In the genomic region with DNA sequence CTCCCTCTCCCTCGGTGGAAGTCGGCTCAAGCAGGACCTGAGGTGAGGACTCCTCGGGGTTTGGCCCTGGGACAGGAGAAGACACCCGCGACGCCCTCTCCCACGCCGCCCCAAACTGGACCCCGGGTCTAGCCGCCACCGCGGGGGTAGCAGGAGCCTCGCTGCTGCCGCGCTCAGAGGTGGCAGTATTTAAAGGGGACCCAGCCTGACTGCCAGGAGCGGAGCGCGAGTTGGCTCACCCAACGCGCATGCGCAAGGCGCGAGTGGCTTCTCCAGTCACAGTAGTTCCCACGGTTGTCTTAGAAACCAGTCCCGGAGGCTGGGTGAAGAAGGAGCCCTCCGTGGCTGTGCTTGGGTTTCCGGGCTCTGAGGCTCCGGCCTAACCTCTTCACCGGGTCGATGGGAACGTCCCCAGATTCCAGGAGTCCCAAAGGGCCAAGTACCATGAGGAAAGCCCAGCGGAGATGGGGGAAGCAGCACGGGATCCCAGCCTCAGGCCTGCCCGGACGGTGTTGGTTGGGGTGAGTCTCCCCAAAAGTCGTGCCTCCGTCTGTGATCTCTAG, we compare ENCODE assay signal across 24 cellular contexts.
DNase-seq lines count a peak whose midpoint lies in the region; ATAC-seq, FAIRE-seq and TF ChIP-seq lines count a peak whose summit lies in the region.
"Had no signal": no experiment of that assay in that cellular context is flagged by ENCODE, and none has a peak within 500 bp of the region (broad histone marks: within the 10 kb centered on the region; RNA-seq: fewer than 3 reads in every experiment).

No MANE protein-coding gene starts in this region.

- WGBS in right lobe of liver (ENCODE audit: insufficient coverage, low coverage, low lambda C conversion rate, missing lambda C conversion rate): 28% methylated on average over 3 of the region's 37 CpGs
- WGBS in HepG2 (ENCODE audit: low lambda C conversion rate): 86% methylated on average over 14 of the region's 37 CpGs
- 93% methylated on average over 25 of the region's 37 CpGs for WGBS in mammary epithelial cell (ENCODE audit: low coverage, missing lambda C conversion rate)

- in situ Hi-C loops in HepG2 (cut with HindIII; ENCODE audit: extremely low pct_ligation_motif_present, low pct_unique_long_range_greater_than_20kb) (no loop called here), mammary epithelial cell (cut with MboI; ENCODE audit: low sequenced_read_pairs in 2 of 2) (no loop called here)

- H3K4me3 Mint-ChIP-seq in chondrocyte (ENCODE audit: unreplicated experiment) (no peak overlapping the region), osteocyte (ENCODE audit: unreplicated experiment) (no peak overlapping the region)
- H3K4me3 Mint-ChIP-seq: IgD-negative memory B cell had no signal

- H3K4me3 ChIP-seq in right lobe of liver: no peak overlapping the region
- no peak overlapping the region for H3K4me3 ChIP-seq in HepG2 (replicated peaks in 1 of 3; ENCODE audit: insufficient read depth in 1 of 3, low read depth in 2 of 3, low read length in 3 of 3)
- H3K4me3 ChIP-seq in vagina: no peak overlapping the region
- H3K4me3 ChIP-seq in mammary epithelial cell (replicated peaks in 1 of 3; ENCODE audit: insufficient read depth in 1 of 3, low read depth in 2 of 3, low read length in 3 of 3): no peak overlapping the region
- H3K4me3 ChIP-seq: SK-N-MC had no signal

- H3K4me1 Mint-ChIP-seq in chondrocyte (ENCODE audit: low read depth): no peaks in the 10 kb centered on the region
- no peaks in the 10 kb centered on the region for H3K4me1 Mint-ChIP-seq in osteocyte (ENCODE audit: unreplicated experiment)
- H3K4me1 Mint-ChIP-seq: IgD-negative memory B cell had no signal

- POLR2A ChIA-PET in HepG2 (lab: Yijun Ruan, JAX): no interaction called here

- H3K9me3 ChIP-seq in right lobe of liver (no peaks in the 10 kb centered on the region), HepG2 (ENCODE audit: low read length) (no peaks in the 10 kb centered on the region), vagina (no peaks in the 10 kb centered on the region), mammary epithelial cell (replicated peaks; ENCODE audit: insufficient read depth, low read length) (peaks cover 36% of the 10 kb centered on the region)

- peaks cover 38% of the 10 kb centered on the region for H3K9me3 Mint-ChIP-seq in chondrocyte (ENCODE audit: low read depth)
- H3K9me3 Mint-ChIP-seq in osteocyte (ENCODE audit: unreplicated experiment): peaks cover 10% of the 10 kb centered on the region

- TF ChIP-seq EP300 in HepG2 (IDR thresholded peaks at IDR 0.05; ENCODE audit: low read depth in 2 of 2, low read length in 2 of 2) (no peak), HepG2 (CRISPR knock-in tag; IDR thresholded peaks at IDR 0.05; ENCODE audit: borderline replicate concordance) (no peak)

- CTCF ChIA-PET in HepG2 (lab: Yijun Ruan, JAX; ENCODE audit: low intra/inter-chr PET ratio, low total read pairs): no interaction called here
- CTCF ChIA-PET in mammary epithelial cell (lab: Charles Lee; ENCODE audit: low non-redundant PET): no interaction called here

- dilution Hi-C loops in mammary epithelial cell (cut with HindIII; ENCODE audit: low sequenced_read_pairs): no loop called here

- TF ChIP-seq POLR2A in right lobe of liver (IDR thresholded peaks at IDR 0.05): no peak
- no peak for TF ChIP-seq POLR2A in HepG2 (IDR thresholded peaks at IDR 0.05; ENCODE audit: insufficient read depth in 1 of 2, low read depth in 2 of 2, low read length in 2 of 2)
- TF ChIP-seq POLR2A in vagina (IDR thresholded peaks at IDR 0.05): no peak

- H3K79me2 ChIP-seq in HepG2 (ENCODE audit: insufficient read depth, low read length): no peaks in the 10 kb centered on the region
- H3K79me2 ChIP-seq in mammary epithelial cell (ENCODE audit: insufficient read depth, low read length): no peaks in the 10 kb centered on the region

- H3K9ac ChIP-seq in HepG2 (ENCODE audit: insufficient read depth, low read depth, low read length) (no peak overlapping the region), mammary epithelial cell (ENCODE audit: insufficient read depth, low read length) (no peak overlapping the region)

- no peak overlapping the region for H3K27ac Mint-ChIP-seq in chondrocyte (ENCODE audit: unreplicated experiment)
- no peak overlapping the region for H3K27ac Mint-ChIP-seq in osteocyte (ENCODE audit: unreplicated experiment)
- H3K27ac Mint-ChIP-seq: IgD-negative memory B cell had no signal

- H4K20me1 ChIP-seq in HepG2 (ENCODE audit: insufficient read depth, low read length) (no peaks in the 10 kb centered on the region), mammary epithelial cell (ENCODE audit: insufficient read depth, low read length) (no peaks in the 10 kb centered on the region)

- FAIRE-seq in HepG2 (lab: Jason Lieb, UNC): no peak

- TF ChIP-seq RAD21 in HepG2 (CRISPR knock-in tag; IDR thresholded peaks at IDR 0.05): no peak

- BruUV-seq in HepG2 (replicated peaks; lab: Mats Ljungman, UMichigan): no TSS peak
- no TSS peak for BruUV-seq in mammary epithelial cell (replicated peaks; lab: Mats Ljungman, UMichigan)

- H3K36me3 ChIP-seq in right lobe of liver (no peaks in the 10 kb centered on the region), HepG2 (replicated peaks in 1 of 2; ENCODE audit: control insufficient read depth in 1 of 2, insufficient read depth in 2 of 2, low read length in 2 of 2) (no peaks in the 10 kb centered on the region), vagina (no peaks in the 10 kb centered on the region), mammary epithelial cell (ENCODE audit: insufficient read depth, low read length) (no peaks in the 10 kb centered on the region)

- H2AFZ ChIP-seq in HepG2 (ENCODE audit: low read length): no peak overlapping the region
- no peak overlapping the region for H2AFZ ChIP-seq in mammary epithelial cell (ENCODE audit: low read depth, low read length)

- no peaks in the 10 kb centered on the region for H3K27me3 Mint-ChIP-seq in chondrocyte (ENCODE audit: low read depth)
- no peaks in the 10 kb centered on the region for H3K27me3 Mint-ChIP-seq in osteocyte (ENCODE audit: unreplicated experiment)
- H3K27me3 Mint-ChIP-seq: IgD-negative memory B cell had no signal

- H3K27me3 ChIP-seq in right lobe of liver: no peaks in the 10 kb centered on the region
- H3K27me3 ChIP-seq in HepG2 (ENCODE audit: control insufficient read depth in 1 of 2, insufficient read depth in 2 of 2, low read length in 2 of 2): no peaks in the 10 kb centered on the region; a peak in 1 of 5 replicates
- H3K27me3 ChIP-seq in vagina: no peaks in the 10 kb centered on the region
- no peaks in the 10 kb centered on the region for H3K27me3 ChIP-seq in mammary epithelial cell (ENCODE audit: insufficient read depth, low read length)

- intact Hi-C loops in right lobe of liver (cut with DNase I): no loop called here
- intact Hi-C loops in HepG2 (cut with micrococcal nuclease; ENCODE audit: unreplicated experiment): no loop called here
- intact Hi-C loops in vagina (cut with DNase I): no loop called here
- intact Hi-C loops in mammary epithelial cell (cut with micrococcal nuclease): no loop called here

- no peak overlapping the region for H3K4me2 ChIP-seq in HepG2 (ENCODE audit: low read depth, low read length)
- H3K4me2 ChIP-seq in mammary epithelial cell (ENCODE audit: insufficient read depth, low read depth, low read length): no peak overlapping the region

- H3K27ac ChIP-seq in right lobe of liver: no peak overlapping the region
- no peak overlapping the region for H3K27ac ChIP-seq in HepG2 (ENCODE audit: extremely low read length, insufficient read depth, low read length)
- no peak overlapping the region for H3K27ac ChIP-seq in vagina
- no peak overlapping the region for H3K27ac ChIP-seq in mammary epithelial cell (ENCODE audit: insufficient read depth, low read depth, low read length)
- H3K27ac ChIP-seq: C4-2B, HL-60, SK-N-MC had no signal

- DNase-seq in right lobe of liver (peak in 2 of 3 donors; percentile 35 to 41), HepG2 (ENCODE audit: low spot score) (no peak), chondrocyte (ENCODE audit: low spot score) (peak; percentile 93), osteocyte (ENCODE audit: extremely low spot score, unreplicated experiment) (peak; percentile 83), vagina (ENCODE audit: extremely low spot score in 2 of 2) (peak; percentile 64 to 82), HCEC 1CT (no peak), mammary epithelial cell (no peak)
- DNase-seq: ACHN, AML-193, DMS79, H7, Karpas-422, NCI-H1048, NCI-H1436, NCI-H1930, NCI-H2171, NCI-H526, SHP77 had no signal

- ATAC-seq in right lobe of liver: no peak
- no peak for ATAC-seq in HepG2
- no peak for ATAC-seq in GM19035 (IDR thresholded peaks at IDR 0.05; ENCODE audit: unreplicated experiment)
- ATAC-seq: Panc1 had no signal

- TF ChIP-seq CTCF in right lobe of liver (IDR thresholded peaks at IDR 0.05) (no peak), HepG2 (CRISPR knock-in tag; IDR thresholded peaks at IDR 0.05) (no peak), chondrocyte (IDR thresholded peaks at IDR 0.05) (no peak), osteocyte (IDR thresholded peaks at IDR 0.05) (no peak), vagina (IDR thresholded peaks at IDR 0.05) (no peak), mammary epithelial cell (conservative IDR thresholded peaks at IDR 0.05 in 1 of 2, IDR thresholded peaks at IDR 0.05 in 1 of 2; ENCODE audit: extremely low read depth in 1 of 2, insufficient read depth in 1 of 2, low read depth in 1 of 2, low read length in 2 of 2) (no peak)

- H3K36me3 Mint-ChIP-seq in chondrocyte (ENCODE audit: low read depth): peaks cover 4% of the 10 kb centered on the region
- H3K36me3 Mint-ChIP-seq in osteocyte (ENCODE audit: unreplicated experiment): no peaks in the 10 kb centered on the region
- H3K36me3 Mint-ChIP-seq: IgD-negative memory B cell had no signal

- H3K4me1 ChIP-seq in right lobe of liver (no peaks in the 10 kb centered on the region), HepG2 (ENCODE audit: insufficient read depth, low read length) (no peaks in the 10 kb centered on the region), vagina (no peaks in the 10 kb centered on the region), mammary epithelial cell (ENCODE audit: insufficient read depth, low read length) (no peaks in the 10 kb centered on the region)

Comparison
In these comparisons a context has a peak if more than half of its experiments do, and no peak if none do; other contexts are left out.
1. DNase-seq: peak in right lobe of liver (2 of 3), chondrocyte (single experiment), osteocyte (single experiment) and vagina (2 of 2); none in HepG2 (single experiment), HCEC 1CT (single experiment) and mammary epithelial cell (single experiment).